9 cellular contexts compared by ENCODE assay signal in the genomic region with DNA sequence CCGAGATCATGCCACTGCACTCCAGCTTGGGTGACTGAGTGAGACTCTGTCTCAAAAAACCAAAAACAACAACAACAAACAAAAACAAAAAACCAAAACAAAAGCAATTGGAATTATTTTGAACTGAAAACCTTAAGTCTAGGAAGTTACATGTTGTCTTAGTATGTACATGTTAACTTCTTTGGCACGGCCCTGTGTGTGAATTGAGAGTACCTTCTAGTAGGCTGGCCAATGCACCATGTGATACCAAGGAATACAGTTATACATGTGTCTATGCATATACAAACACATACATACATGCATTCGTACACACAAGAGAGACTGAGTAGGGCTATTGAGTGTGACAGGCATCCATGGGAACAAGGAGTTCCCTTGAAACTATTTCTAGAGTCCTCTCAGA. TPM values are rescaled to one million over a fixed set of nuclear protein-coding genes. Genes with fewer than 3 reads are reported as not detected.
"Had no signal": no experiment of that assay in that cellular context is flagged by ENCODE, and none has a peak within 500 bp of the region (broad histone marks: within the 10 kb centered on the region; RNA-seq: fewer than 3 reads in every experiment).

No MANE protein-coding gene starts in this region.

- H3K4me1 ChIP-seq: HAP-1 had no signal

- H3K27ac ChIP-seq: GM23248, HL-60 had no signal

- H3K9ac ChIP-seq: GM23248 had no signal

- H3K36me3 ChIP-seq: HAP-1 had no signal

- H3K4me3 Mint-ChIP-seq: HFFc6 had no signal

- H2AFZ ChIP-seq: GM23248 had no signal

- DNase-seq: GM23248, H7, HFFc6, IMR-90, KG1 had no signal

- FAIRE-seq: K562 had no signal

- ATAC-seq: HCT116, K562 had no signal

- H3K4me3 ChIP-seq: GM23248, HAP-1, K562 had no signal

- H3K27ac Mint-ChIP-seq: HFFc6 had no signal

RNA-seq across cellular contexts. Expression of gene TPTE, which starts 18.6 kb away (rescaled TPM):
- total RNA-seq: GM23248, H7, HFFc6, IMR-90 had no signal
- polyA plus RNA-seq: GM23248, IMR-90 had no signal
